Comparison of ENCODE assay signal across 12 cellular contexts in the genomic region with DNA sequence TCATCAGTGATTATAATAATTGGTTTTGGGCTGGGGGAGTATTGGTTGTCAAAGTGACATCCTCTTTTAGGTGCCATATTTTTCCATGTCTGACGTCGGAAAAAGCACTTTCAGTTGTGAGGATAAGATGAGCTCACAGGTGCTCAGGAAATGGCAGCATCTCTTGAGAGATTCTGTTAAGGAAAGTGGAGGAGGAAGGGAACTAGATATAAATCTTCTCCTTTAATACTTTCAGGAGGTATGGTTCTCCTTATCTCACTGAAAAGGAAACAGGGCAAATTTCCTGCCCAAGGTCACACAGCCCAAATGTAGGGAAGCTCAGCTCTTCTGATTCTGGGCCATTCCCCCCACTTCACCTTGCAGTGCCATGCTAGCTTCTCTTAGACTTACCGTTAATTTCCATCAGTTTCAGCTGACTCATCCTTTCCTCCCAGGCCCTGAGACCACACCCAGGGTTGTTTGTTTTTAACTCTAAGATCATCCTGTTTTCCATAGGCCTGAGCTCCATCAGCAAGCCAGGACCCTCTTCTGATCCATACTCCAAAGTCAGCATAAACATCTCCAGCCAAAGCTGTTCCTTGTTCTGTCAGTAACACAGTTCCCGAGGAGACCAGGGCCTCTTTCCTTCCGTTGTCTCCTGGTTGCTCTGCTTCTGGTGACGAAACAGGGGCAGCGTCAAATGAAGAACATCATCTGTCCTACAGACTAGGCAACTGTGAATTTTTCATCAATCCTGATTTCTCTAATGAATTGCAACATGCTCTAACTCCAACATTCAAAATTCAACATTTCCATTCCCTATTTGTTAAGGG.
DNase-seq lines count a peak whose midpoint lies in the region; TF ChIP-seq lines count a peak whose summit lies in the region.
"Had no signal": no experiment of that assay in that cellular context is flagged by ENCODE, and none has a peak within 500 bp of the region (broad histone marks: within the 10 kb centered on the region; RNA-seq: fewer than 3 reads in every experiment).

No MANE protein-coding gene starts in this region.

- DNase-seq in iris pigment epithelial cell (ENCODE audit: low read depth) = peak; percentile 39
- DNase-seq in NCI-H1417 (lab: John Stamatoyannopoulos, UW) = no peak
- no peak for DNase-seq in NCI-H2029 treated with DMSO at 0.1 percent for 48 hours (lab: John Stamatoyannopoulos, UW)
- DNase-seq in vagina (ENCODE audit: extremely low spot score in 2 of 2) = no peak
- no peak for DNase-seq in dedifferentiated amniotic fluid mesenchymal stem cell (ENCODE audit: extremely low spot score)
- DNase-seq: foreskin keratinocyte, left lung, NCI-H1436 treated with DMSO at 0.1 percent for 48 hours, transverse colon had no signal

- no peaks in the 10 kb centered on the region for H3K9me3 ChIP-seq in BLaER1 treated with 17β-estradiol and CSF1 and Interleukin-3, amounts not matched to agents 10 nM and 100 nM (replicated peaks in 1 of 11)
- H3K9me3 ChIP-seq in HEK293 (ENCODE audit: control insufficient read depth, insufficient read depth, low read depth, low read length) (no peaks in the 10 kb centered on the region), vagina (no peaks in the 10 kb centered on the region)
- H3K9me3 ChIP-seq: left lung, transverse colon had no signal

- peak overlapping the region; percentile 39 for H3K27ac Mint-ChIP-seq in T-helper 1 cell treated with Interleukin-12 subunit alpha and Interleukin-12 subunit beta and Interleukin-4 antibody, amounts not matched to agents 30 μg/mL and 1 μg/mL, for 36 hours

- no peak for TF ChIP-seq POLR2A in vagina (IDR thresholded peaks at IDR 0.05)

- H3K4me1 Mint-ChIP-seq in T-helper 1 cell treated with Interleukin-12 subunit alpha and Interleukin-12 subunit beta and Interleukin-4 antibody, amounts not matched to agents 30 μg/mL and 1 μg/mL, for 36 hours (ENCODE audit: low read depth) = peaks cover 22% of the 10 kb centered on the region

- no peaks in the 10 kb centered on the region for H4K20me1 ChIP-seq in BLaER1 treated with 17β-estradiol and CSF1 and Interleukin-3, amounts not matched to agents 10 nM and 100 nM

- H3K4me3 Mint-ChIP-seq in T-helper 1 cell treated with Interleukin-12 subunit alpha and Interleukin-12 subunit beta and Interleukin-4 antibody, amounts not matched to agents 30 μg/mL and 1 μg/mL, for 36 hours = peak overlapping the region; percentile 14

- H3K9ac ChIP-seq in BLaER1 treated with 17β-estradiol and CSF1 and Interleukin-3, amounts not matched to agents 10 nM and 100 nM = peak overlapping the region in 9 of 11 experiments; percentile 41 to 75 (median 65); a peak in 18 of 22 replicates

- TF ChIP-seq CTCF in HEK293 (tag by site-specific recombination; IDR thresholded peaks at IDR 0.05) (no peak), vagina (IDR thresholded peaks at IDR 0.05) (no peak)

- CTCF ChIA-PET in HEK293 (lab: Yijun Ruan, JAX) = interaction anchor here (0.5 to 1.5 kb wide), 2 partner anchors 13 to 1416 kb away, joined by 3 to 6 read pairs; no protein-coding TSS in a partner anchor

- H3K4me3 ChIP-seq in BLaER1 treated with 17β-estradiol and CSF1 and Interleukin-3, amounts not matched to agents 10 nM and 100 nM = peak overlapping the region in 4 of 10 experiments; percentile 1 to 37 (median 20); a peak in 6 of 20 replicates
- H3K4me3 ChIP-seq in HEK293 (ENCODE audit: low read depth, low read length) (no peak overlapping the region), vagina (no peak overlapping the region)
- H3K4me3 ChIP-seq: left lung, transverse colon had no signal

- peaks cover 4% of the 10 kb centered on the region for H3K36me3 Mint-ChIP-seq in T-helper 1 cell treated with Interleukin-12 subunit alpha and Interleukin-12 subunit beta and Interleukin-4 antibody, amounts not matched to agents 30 μg/mL and 1 μg/mL, for 36 hours (ENCODE audit: low read depth)

- H3K27ac ChIP-seq in BLaER1 treated with 17β-estradiol and CSF1 and Interleukin-3, amounts not matched to agents 10 nM and 100 nM = peak overlapping the region; percentile 28 to 90 (median 85); a peak in 21 of 22 replicates
- H3K27ac ChIP-seq in HEK293 (ENCODE audit: extremely low read depth, low read depth, low read length) (no peak overlapping the region), vagina (no peak overlapping the region)
- H3K27ac ChIP-seq: foreskin keratinocyte, left lung, transverse colon had no signal

- H3K4me2 ChIP-seq in BLaER1 treated with 17β-estradiol and CSF1 and Interleukin-3, amounts not matched to agents 10 nM and 100 nM = peak overlapping the region; percentile 74 to 91 (median 84)

- no peaks in the 10 kb centered on the region for H3K36me3 ChIP-seq in BLaER1 treated with 17β-estradiol and CSF1 and Interleukin-3, amounts not matched to agents 10 nM and 100 nM
- H3K36me3 ChIP-seq in HEK293 (ENCODE audit: control insufficient read depth in 2 of 2, insufficient read depth in 1 of 2, low read length in 2 of 2) = no peaks in the 10 kb centered on the region
- H3K36me3 ChIP-seq in vagina = no peaks in the 10 kb centered on the region
- H3K36me3 ChIP-seq: left lung, transverse colon had no signal

- no peaks in the 10 kb centered on the region for H3K27me3 ChIP-seq in BLaER1 treated with 17β-estradiol and CSF1 and Interleukin-3, amounts not matched to agents 10 nM and 100 nM
- H3K27me3 ChIP-seq in vagina = no peaks in the 10 kb centered on the region
- H3K27me3 ChIP-seq: left lung had no signal

- H3K4me1 ChIP-seq in BLaER1 treated with 17β-estradiol and CSF1 and Interleukin-3, amounts not matched to agents 10 nM and 100 nM = peaks cover 69 to 85% (median 78%) of the 10 kb centered on the region in 10 experiments
- H3K4me1 ChIP-seq in HEK293 (ENCODE audit: control insufficient read depth, insufficient read depth, low read length) = no peaks in the 10 kb centered on the region; the same call in 1 of the 2 replicates
- H3K4me1 ChIP-seq in vagina = no peaks in the 10 kb centered on the region
- H3K4me1 ChIP-seq: transverse colon had no signal

- intact Hi-C loops in vagina (cut with DNase I) = no loop called here

- no peaks in the 10 kb centered on the region for H3K9me3 Mint-ChIP-seq in T-helper 1 cell treated with Interleukin-12 subunit alpha and Interleukin-12 subunit beta and Interleukin-4 antibody, amounts not matched to agents 30 μg/mL and 1 μg/mL, for 36 hours

- POLR2A ChIA-PET in HEK293 (lab: Yijun Ruan, JAX) = no interaction called here

- no peaks in the 10 kb centered on the region for H3K27me3 Mint-ChIP-seq in T-helper 1 cell treated with Interleukin-12 subunit alpha and Interleukin-12 subunit beta and Interleukin-4 antibody, amounts not matched to agents 30 μg/mL and 1 μg/mL, for 36 hours (ENCODE audit: low read depth)

TF ChIP-seq in HEK293, 187 proteins besides CTCF, POLR2A, EP300 and RAD21:
- TF ChIP-seq KLF1 (tag by site-specific recombination; IDR thresholded peaks at IDR 0.05) (peak; percentile 43; the same call in 1 of the 2 replicates), ZBTB7A (tag by site-specific recombination; IDR thresholded peaks at IDR 0.05; ENCODE audit: low read depth) (no peak), ZNF341 (tag by site-specific recombination; IDR thresholded peaks at IDR 0.05; ENCODE audit: low read depth) (peak; percentile 53; the same call in 1 of the 2 replicates), ZBTB20 (tag by site-specific recombination; IDR thresholded peaks at IDR 0.05) (no peak), ZNF221 (tag by site-specific recombination; IDR thresholded peaks at IDR 0.05; ENCODE audit: borderline replicate concordance) (no peak), ZNF561 (tag by site-specific recombination; IDR thresholded peaks at IDR 0.05; ENCODE audit: borderline replicate concordance) (no peak)

Comparison
In these comparisons a context has a peak if more than half of its experiments do, and no peak if none do; other contexts are left out.
1. H3K27ac ChIP-seq: peak in BLaER1 treated with 17β-estradiol and CSF1 and Interleukin-3, amounts not matched to agents 10 nM and 100 nM (11 of 11); none in HEK293 (single experiment) and vagina (single experiment).